Comparison of ENCODE assay signal across 17 cellular contexts in the genomic region with DNA sequence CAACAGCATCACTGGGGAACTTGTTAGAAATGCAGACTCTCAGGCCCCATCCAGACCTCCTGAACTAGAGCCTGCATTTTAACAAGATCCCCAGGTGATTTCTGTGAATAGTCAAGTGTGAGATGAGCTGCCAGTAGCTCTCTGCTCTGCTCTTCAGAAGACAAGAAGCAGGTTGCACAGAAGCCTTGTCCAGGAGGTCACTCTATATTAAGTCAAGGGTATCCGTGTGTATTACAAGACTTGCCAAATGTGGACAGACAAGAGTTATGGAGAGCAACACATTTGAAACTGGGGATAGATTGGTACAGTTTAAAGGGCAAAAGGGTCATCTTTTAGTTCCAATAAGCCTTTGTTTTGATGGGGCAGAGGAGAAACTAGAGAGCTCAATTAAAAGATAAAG. TPM values are rescaled to one million over a fixed set of nuclear protein-coding genes. Genes with fewer than 3 reads are reported as not detected.
DNase-seq lines count a peak whose midpoint lies in the region; ATAC-seq and TF ChIP-seq lines count a peak whose summit lies in the region.
"Had no signal": no experiment of that assay in that cellular context is flagged by ENCODE, and none has a peak within 500 bp of the region (broad histone marks: within the 10 kb centered on the region; RNA-seq: fewer than 3 reads in every experiment).

No MANE protein-coding gene starts in this region.

- no peaks in the 10 kb centered on the region for H3K27me3 Mint-ChIP-seq in osteocyte (ENCODE audit: unreplicated experiment)
- H3K27me3 Mint-ChIP-seq: activated CD8-positive, alpha-beta memory T cell treated with anti-CD3 and anti-CD28 coated beads, Interleukin-2, amount 10 ng/mL, durations not matched to agents 7 days and 5 days; natural killer cell treated with Interleukin-12 subunit alpha and Interleukin-12 subunit beta and Interleukin-15 and Interleukin-18, amount 100 ng/mL, for 72 hours had no signal

- no peaks in the 10 kb centered on the region for H3K9me3 ChIP-seq in SJCRH30 (replicated peaks)
- H3K9me3 ChIP-seq in cardiac muscle cell (ENCODE audit: low read depth): no peaks in the 10 kb centered on the region
- no peaks in the 10 kb centered on the region for H3K9me3 ChIP-seq in tibial nerve
- H3K9me3 ChIP-seq: right lobe of liver had no signal

- DNase-seq in SJCRH30 (no peak), cardiac muscle cell (ENCODE audit: low read depth in 1 of 2, low spot score in 1 of 2) (no peak), osteocyte (ENCODE audit: extremely low spot score, unreplicated experiment) (no peak), NCI-H2081 (lab: John Stamatoyannopoulos, UW) (no peak), tibial nerve (ENCODE audit: low spot score in 2 of 2) (no peak), foreskin melanocyte (no peak)
- DNase-seq: activated CD8-positive, alpha-beta memory T cell treated with anti-CD3 and anti-CD28 coated beads, Interleukin-2, amount 10 ng/mL, durations not matched to agents 7 days and 5 days; activated gamma-delta T cell; cortex of kidney; H7; NCI-H774; stimulated activated CD4-positive, alpha-beta T cell treated with anti-CD3 and anti-CD28 coated beads, Interleukin-4, amount 100 ng/mL, for 4 hours had no signal

- peak overlapping the region; percentile 61 for H3K27ac ChIP-seq in ACC112 (ENCODE audit: low read depth, low read length)
- peak overlapping the region; percentile 57 for H3K27ac ChIP-seq in SJCRH30
- peak overlapping the region; percentile 47 for H3K27ac ChIP-seq in cardiac muscle cell
- peak overlapping the region in 2 of 4 donors; percentile 52 to 67 for H3K27ac ChIP-seq in tibial nerve
- H3K27ac ChIP-seq: right lobe of liver had no signal

- H3K36me3 ChIP-seq in ACC112 (ENCODE audit: insufficient read depth, low read length) (no peaks in the 10 kb centered on the region), SJCRH30 (no peaks in the 10 kb centered on the region), cardiac muscle cell (no peaks in the 10 kb centered on the region), tibial nerve (no peaks in the 10 kb centered on the region)
- H3K36me3 ChIP-seq: right lobe of liver had no signal

- 60 to 78% methylated on average over 1 of the region's 1 CpG for WGBS in tibial nerve, 2 donors

- H3K4me1 Mint-ChIP-seq in osteocyte (ENCODE audit: unreplicated experiment): peaks cover 37% of the 10 kb centered on the region

- no peaks in the 10 kb centered on the region for H3K36me3 Mint-ChIP-seq in osteocyte (ENCODE audit: unreplicated experiment)
- H3K36me3 Mint-ChIP-seq: activated CD8-positive, alpha-beta memory T cell treated with anti-CD3 and anti-CD28 coated beads, Interleukin-2, amount 10 ng/mL, durations not matched to agents 7 days and 5 days; natural killer cell treated with Interleukin-12 subunit alpha and Interleukin-12 subunit beta and Interleukin-15 and Interleukin-18, amount 100 ng/mL, for 72 hours had no signal

- H3K9me3 Mint-ChIP-seq in osteocyte (ENCODE audit: unreplicated experiment): no peaks in the 10 kb centered on the region
- H3K9me3 Mint-ChIP-seq: natural killer cell treated with Interleukin-12 subunit alpha and Interleukin-12 subunit beta and Interleukin-15 and Interleukin-18, amount 100 ng/mL, for 72 hours; T-helper 1 cell treated with Interleukin-12 subunit alpha and Interleukin-12 subunit beta and Interleukin-4 antibody, amounts not matched to agents 30 μg/mL and 1 μg/mL, for 36 hours had no signal

- ATAC-seq in HG03432 (IDR thresholded peaks at IDR 0.05; ENCODE audit: unreplicated experiment): no peak
- ATAC-seq: activated CD8-positive, alpha-beta memory T cell treated with anti-CD3 and anti-CD28 coated beads, Interleukin-2, amount 10 ng/mL, durations not matched to agents 7 days and 5 days had no signal

- TF ChIP-seq EP300 in tibial nerve (IDR thresholded peaks at IDR 0.05): no peak

- H3K27me3 ChIP-seq in ACC112 (ENCODE audit: insufficient read depth, low read length) (no peaks in the 10 kb centered on the region), SJCRH30 (no peaks in the 10 kb centered on the region), cardiac muscle cell (no peaks in the 10 kb centered on the region), tibial nerve (no peaks in the 10 kb centered on the region)
- H3K27me3 ChIP-seq: right lobe of liver had no signal

- peak overlapping the region; percentile 49 for H2AFZ ChIP-seq in ACC112 (ENCODE audit: low read length, unreplicated experiment)

- H3K27ac Mint-ChIP-seq in osteocyte (ENCODE audit: unreplicated experiment): peak overlapping the region; percentile 85
- H3K27ac Mint-ChIP-seq: activated CD8-positive, alpha-beta memory T cell treated with anti-CD3 and anti-CD28 coated beads, Interleukin-2, amount 10 ng/mL, durations not matched to agents 7 days and 5 days; natural killer cell treated with Interleukin-12 subunit alpha and Interleukin-12 subunit beta and Interleukin-15 and Interleukin-18, amount 100 ng/mL, for 72 hours; T-helper 1 cell treated with Interleukin-12 subunit alpha and Interleukin-12 subunit beta and Interleukin-4 antibody, amounts not matched to agents 30 μg/mL and 1 μg/mL, for 36 hours had no signal

- peak overlapping the region; percentile 20; the same call in 1 of the 2 replicates for H3K4me3 ChIP-seq in ACC112 (ENCODE audit: low read depth, low read length)
- H3K4me3 ChIP-seq in SJCRH30: no peak overlapping the region
- H3K4me3 ChIP-seq in cardiac muscle cell: no peak overlapping the region
- no peak overlapping the region for H3K4me3 ChIP-seq in tibial nerve
- H3K4me3 ChIP-seq: right lobe of liver had no signal

- H3K79me2 ChIP-seq in ACC112 (ENCODE audit: control insufficient read depth, insufficient read depth, low read length, unreplicated experiment): no peaks in the 10 kb centered on the region

- no peak for TF ChIP-seq POLR2A in tibial nerve (IDR thresholded peaks at IDR 0.05)

- no peak for TF ChIP-seq CTCF in cardiac muscle cell (IDR thresholded peaks at IDR 0.05; ENCODE audit: low read depth, low read length)
- no peak for TF ChIP-seq CTCF in osteocyte (IDR thresholded peaks at IDR 0.05)
- no peak for TF ChIP-seq CTCF in tibial nerve (IDR thresholded peaks at IDR 0.05)

- peaks cover 33% of the 10 kb centered on the region for H3K4me1 ChIP-seq in ACC112 (ENCODE audit: control insufficient read depth, insufficient read depth, low read length, unreplicated experiment)
- H3K4me1 ChIP-seq in SJCRH30: peaks cover 21% of the 10 kb centered on the region
- peaks cover 38% of the 10 kb centered on the region for H3K4me1 ChIP-seq in cardiac muscle cell (ENCODE audit: low read depth)
- peaks cover 0 to 19% (median 3%) of the 10 kb centered on the region in 4 donors for H3K4me1 ChIP-seq in tibial nerve
- H3K4me1 ChIP-seq: right lobe of liver had no signal

- H3K4me3 Mint-ChIP-seq in osteocyte (ENCODE audit: unreplicated experiment): no peak overlapping the region
- H3K4me3 Mint-ChIP-seq: activated CD8-positive, alpha-beta memory T cell treated with anti-CD3 and anti-CD28 coated beads, Interleukin-2, amount 10 ng/mL, durations not matched to agents 7 days and 5 days; natural killer cell treated with Interleukin-12 subunit alpha and Interleukin-12 subunit beta and Interleukin-15 and Interleukin-18, amount 100 ng/mL, for 72 hours; T-helper 1 cell treated with Interleukin-12 subunit alpha and Interleukin-12 subunit beta and Interleukin-4 antibody, amounts not matched to agents 30 μg/mL and 1 μg/mL, for 36 hours had no signal

RNA-seq across cellular contexts. Expression of a gene that starts 23.2 kb away (rescaled TPM):
- 20.3 and 22.6 TPM in 2 replicates for total RNA-seq in SJCRH30 (2014; rRNA removed; shearing (Covaris generic))
- 33.8 and 42.4 TPM in 2 replicates for total RNA-seq in cardiac muscle cell
- 18.4 and 19.9 TPM in 2 replicates for polyA plus RNA-seq in cardiac muscle cell
- 47.0 and 55.5 TPM in 2 replicates for total RNA-seq in osteocyte
- total RNA-seq in tibial nerve: 10 to 100 TPM; 65.1 to 91.5 (median 69.9) TPM
- total RNA-seq: activated CD8-positive, alpha-beta memory T cell treated with anti-CD3 and anti-CD28 coated beads, Interleukin-2, amount 10 ng/mL, durations not matched to agents 7 days and 5 days; natural killer cell treated with Interleukin-12 subunit alpha and Interleukin-12 subunit beta and Interleukin-15 and Interleukin-18, amount 100 ng/mL, for 72 hours had no signal
